ENCODE assay signal across 11 cellular contexts in genomic region chr9:114216081-114216480, GRCh38.
DNase-seq lines count a peak whose midpoint lies in the region; TF ChIP-seq lines count a peak whose summit lies in the region.
"Had no signal": no experiment of that assay in that cellular context is flagged by ENCODE, and none has a peak within 500 bp of the region (broad histone marks: within the 10 kb centered on the region; RNA-seq: fewer than 3 reads in every experiment).

No MANE protein-coding gene starts in this region.

- peak overlapping the region in 1 of 2 experiments; percentile 62 for H3K14ac ChIP-seq in mesenchymal stem cell (ENCODE audit: low read length in 2 of 2)

- no peak overlapping the region for H2AK5ac ChIP-seq in mesenchymal stem cell (ENCODE audit: low read length, severe bottlenecking)

- no peak for TF ChIP-seq POLR2A in vagina (IDR thresholded peaks at IDR 0.05)

- H3K27me3 ChIP-seq in mesenchymal stem cell (ENCODE audit: control insufficient read depth in 1 of 2, insufficient read depth in 1 of 2, low read length in 2 of 2) (no peaks in the 10 kb centered on the region), vagina (no peaks in the 10 kb centered on the region)

- intact Hi-C loops in vagina (cut with DNase I), result no loop called here

- WGBS in mesenchymal stem cell, result 73% methylated on average over 7 of the region's 7 CpGs

- no peak overlapping the region for H2AFZ ChIP-seq in mesenchymal stem cell (ENCODE audit: low read depth, low read length)

- H3K79me1 ChIP-seq in mesenchymal stem cell (replicated peaks; ENCODE audit: low read length, poor library complexity, severe bottlenecking), result peaks cover 3% of the 10 kb centered on the region

- peak overlapping the region in 1 of 2 experiments; percentile 13 for H3K4ac ChIP-seq in mesenchymal stem cell (ENCODE audit: low read depth in 1 of 2, low read length in 2 of 2)

- peak overlapping the region; percentile 19 for H4K8ac ChIP-seq in mesenchymal stem cell (ENCODE audit: low read length)

- H3K4me1 ChIP-seq in mesenchymal stem cell (ENCODE audit: control insufficient read depth, insufficient read depth, low read depth, low read length) (peaks cover 43% of the 10 kb centered on the region), vagina (peaks cover 51% of the 10 kb centered on the region)

- no peaks in the 10 kb centered on the region for H3K36me3 Mint-ChIP-seq in activated naive CD8-positive, alpha-beta T cell treated with anti-CD3 and anti-CD28 coated beads for 36 hours

- H3K27ac ChIP-seq in mesenchymal stem cell (ENCODE audit: low read length, poor library complexity, severe bottlenecking) (peak overlapping the region; percentile 14), vagina (peak overlapping the region; percentile 80)

- no peaks in the 10 kb centered on the region for H3K9me3 ChIP-seq in mesenchymal stem cell (ENCODE audit: control insufficient read depth, low read length)
- H3K9me3 ChIP-seq in vagina, result no peaks in the 10 kb centered on the region

- H3K27ac Mint-ChIP-seq in activated naive CD8-positive, alpha-beta T cell treated with anti-CD3 and anti-CD28 coated beads for 36 hours, result no peak overlapping the region
- H3K27ac Mint-ChIP-seq: activated B cell treated with CpG ODN at 0.5 μM for 24 hours had no signal

- no peak overlapping the region for H3K9ac ChIP-seq in mesenchymal stem cell (ENCODE audit: low read length)

- no peaks in the 10 kb centered on the region for H3K9me3 Mint-ChIP-seq in activated naive CD8-positive, alpha-beta T cell treated with anti-CD3 and anti-CD28 coated beads for 36 hours
- H3K9me3 Mint-ChIP-seq: activated B cell treated with CpG ODN at 0.5 μM for 24 hours had no signal

- H2BK5ac ChIP-seq in mesenchymal stem cell (ENCODE audit: low read depth, low read length, poor library complexity, severe bottlenecking), result no peak overlapping the region

- no peak overlapping the region for H3K4me2 ChIP-seq in mesenchymal stem cell (ENCODE audit: low read length, poor library complexity, severe bottlenecking)

- no peak for TF ChIP-seq CTCF in vagina (IDR thresholded peaks at IDR 0.05)

- peak overlapping the region in 1 of 2 experiments; percentile 75 for H2BK12ac ChIP-seq in mesenchymal stem cell (ENCODE audit: low read length in 2 of 2)

- peak; percentile 6 for DNase-seq in NCI-H748 (lab: John Stamatoyannopoulos, UW; ENCODE audit: unreplicated experiment)
- DNase-seq in NCI-H748 treated with DMSO at 0.1 percent for 48 hours (lab: John Stamatoyannopoulos, UW), result no peak
- peak; percentile 53 for DNase-seq in dedifferentiated amniotic fluid mesenchymal stem cell (ENCODE audit: extremely low spot score)
- no peak for DNase-seq in mesenchymal stem cell
- no peak for DNase-seq in vagina (ENCODE audit: extremely low spot score in 2 of 2)
- DNase-seq in activated naive CD8-positive, alpha-beta T cell treated with anti-CD3 and anti-CD28 coated beads for 36 hours, result no peak
- no peak for DNase-seq in stimulated activated naive CD4-positive, alpha-beta T cell (lab: John Stamatoyannopoulos, UW)
- no peak for DNase-seq in activated CD4-positive, alpha-beta T cell treated with anti-CD3 and anti-CD28 coated beads, Interleukin-2, amount 50 U/mL, for 1 hour
- DNase-seq: activated B cell treated with CpG ODN at 0.5 μM for 24 hours, islet precursor cell, RPMI8226 had no signal

- no peak overlapping the region for H2BK120ac ChIP-seq in mesenchymal stem cell (ENCODE audit: low read depth, low read length)

- H3K18ac ChIP-seq in mesenchymal stem cell (ENCODE audit: low read depth in 1 of 2, low read length in 2 of 2), result peak overlapping the region in 1 of 2 experiments; percentile 71

- H3K4me3 Mint-ChIP-seq in activated naive CD8-positive, alpha-beta T cell treated with anti-CD3 and anti-CD28 coated beads for 36 hours, result no peak overlapping the region
- H3K4me3 Mint-ChIP-seq: activated B cell treated with CpG ODN at 0.5 μM for 24 hours had no signal

- H3K36me3 ChIP-seq in mesenchymal stem cell (ENCODE audit: control insufficient read depth in 1 of 2, insufficient read depth in 2 of 2, low read depth in 1 of 2, low read length in 2 of 2) (peaks cover 9 to 54% of the 10 kb centered on the region in 2 experiments), vagina (no peaks in the 10 kb centered on the region)

- H2BK15ac ChIP-seq in mesenchymal stem cell (ENCODE audit: low read depth, poor library complexity, severe bottlenecking), result no peak overlapping the region

- no peaks in the 10 kb centered on the region for H3K4me1 Mint-ChIP-seq in activated naive CD8-positive, alpha-beta T cell treated with anti-CD3 and anti-CD28 coated beads for 36 hours
- H3K4me1 Mint-ChIP-seq: activated B cell treated with CpG ODN at 0.5 μM for 24 hours had no signal

- no peaks in the 10 kb centered on the region for H3K27me3 Mint-ChIP-seq in activated naive CD8-positive, alpha-beta T cell treated with anti-CD3 and anti-CD28 coated beads for 36 hours
- H3K27me3 Mint-ChIP-seq: activated B cell treated with CpG ODN at 0.5 μM for 24 hours had no signal

- peak overlapping the region; percentile 52 for H4K91ac ChIP-seq in mesenchymal stem cell (ENCODE audit: low read length)

- H3K23ac ChIP-seq in mesenchymal stem cell (ENCODE audit: low read length in 2 of 2), result peak overlapping the region in 1 of 2 experiments; percentile 57

- no peak overlapping the region for H3K4me3 ChIP-seq in mesenchymal stem cell (ENCODE audit: insufficient read depth in 1 of 2, low read depth in 1 of 2, low read length in 2 of 2)
- no peak overlapping the region for H3K4me3 ChIP-seq in vagina

Comparison
In these comparisons a context has a peak if more than half of its experiments do, and no peak if none do; other contexts are left out.
1. DNase-seq: peak in NCI-H748 (single experiment) and dedifferentiated amniotic fluid mesenchymal stem cell (single experiment); none in NCI-H748 treated with DMSO at 0.1 percent for 48 hours (single experiment), mesenchymal stem cell (single experiment), vagina (0 of 2), activated naive CD8-positive, alpha-beta T cell treated with anti-CD3 and anti-CD28 coated beads for 36 hours (single experiment), stimulated activated naive CD4-positive, alpha-beta T cell (0 of 6) and activated CD4-positive, alpha-beta T cell treated with anti-CD3 and anti-CD28 coated beads, Interleukin-2, amount 50 U/mL, for 1 hour (single experiment).